8 cellular contexts compared by ENCODE assay signal in the genomic region with DNA sequence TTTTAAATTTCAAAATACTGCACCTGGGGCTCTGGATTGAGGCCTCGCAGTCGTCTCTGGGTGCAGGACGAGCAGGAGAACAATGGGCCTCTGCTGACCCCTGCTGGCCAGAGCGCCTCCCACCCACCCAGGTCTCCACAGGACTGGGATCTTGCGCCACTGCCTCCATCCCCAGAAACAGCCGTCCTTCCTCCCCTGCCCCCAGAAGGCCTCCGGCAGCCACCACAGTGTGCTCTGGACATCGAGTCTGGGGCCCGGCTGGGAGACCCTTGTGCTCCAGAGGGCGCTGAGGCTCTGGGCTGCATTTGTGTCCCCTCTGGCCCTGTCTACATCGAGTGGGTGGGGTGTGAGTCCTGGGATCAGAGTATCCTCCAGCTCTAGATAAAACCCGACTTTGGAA. TPM values are rescaled to one million over a fixed set of nuclear protein-coding genes. Genes with fewer than 3 reads are reported as not detected.
DNase-seq lines count a peak whose midpoint lies in the region; ATAC-seq, FAIRE-seq and TF ChIP-seq lines count a peak whose summit lies in the region.

No MANE protein-coding gene starts in this region.

- H3K56ac ChIP-seq in H1 (replicated peaks; ENCODE audit: insufficient read length, low read depth, low read length), result no peak overlapping the region

- no peak overlapping the region for H2AK5ac ChIP-seq in H1 (ENCODE audit: low read depth, low read length)

- no peaks in the 10 kb centered on the region for H4K20me1 ChIP-seq in H1 (replicated peaks in 1 of 2; ENCODE audit: control insufficient read depth in 1 of 2, insufficient read depth in 2 of 2, low read length in 2 of 2)

- H2BK20ac ChIP-seq in H1 (ENCODE audit: low read length), result no peak overlapping the region

- peak; percentile 79 for TF ChIP-seq CTCF in CD8-positive, alpha-beta T cell (IDR thresholded peaks at IDR 0.05)
- TF ChIP-seq CTCF in H1 (IDR thresholded peaks at IDR 0.05; ENCODE audit: control extremely low read depth in 1 of 3, insufficient read depth in 1 of 3, low read depth in 1 of 3, low read length in 3 of 3) (peak; percentile 81 to 93 (median 86)), mesothelial cell of epicardium (IDR thresholded peaks at IDR 0.05; ENCODE audit: unreplicated experiment) (peak; percentile 83)

- no peak overlapping the region for H3K27ac ChIP-seq in CD8-positive, alpha-beta T cell (ENCODE audit: low read depth, low read length)
- H3K27ac ChIP-seq in H1 (ENCODE audit: low read depth, low read length), result no peak overlapping the region

- H3K79me1 ChIP-seq in H1 (ENCODE audit: low read depth, low read length), result no peaks in the 10 kb centered on the region

- no peak for FAIRE-seq in H1 (lab: Jason Lieb, UNC)

- H3K36me3 ChIP-seq in CD8-positive, alpha-beta T cell (ENCODE audit: insufficient read depth, low read length), result no peaks in the 10 kb centered on the region
- H3K36me3 ChIP-seq in H1 (ENCODE audit: control insufficient read depth in 2 of 4, insufficient read depth in 4 of 4, low read length in 3 of 4), result no peaks in the 10 kb centered on the region

- WGBS in H1 (ENCODE audit: extremely low coverage in 1 of 2, insufficient coverage in 1 of 2, insufficient read length in 1 of 2, insufficient replicate concordance in 2 of 2, low coverage in 1 of 2, low lambda C conversion rate in 2 of 2, missing lambda C conversion rate in 1 of 2), 2 experiments, result 32% methylated on average over 12 of the region's 12 CpGs; no CpG with 5 or more reads in 1 of the 2 experiments

- TF ChIP-seq EP300 in H1 (IDR thresholded peaks at IDR 0.05; ENCODE audit: borderline replicate concordance in 1 of 2, low read depth in 2 of 2, low read length in 2 of 2), result no peak

- H3K9ac ChIP-seq in H1 (replicated peaks in 1 of 4; ENCODE audit: extremely low read depth in 1 of 4, low read depth in 3 of 4, low read length in 3 of 4), result no peak overlapping the region

- no peak overlapping the region for H2BK12ac ChIP-seq in H1 (ENCODE audit: low read depth, low read length)

- peak; percentile 87 to 90 for TF ChIP-seq RAD21 in H1 (IDR thresholded peaks at IDR 0.05 in 1 of 2, conservative IDR thresholded peaks at IDR 0.05 in 1 of 2; ENCODE audit: low read depth in 2 of 2, low read length in 2 of 2)

- no peak overlapping the region for H2BK5ac ChIP-seq in H1 (ENCODE audit: low read depth, low read length)

- H3K4me3 ChIP-seq in CD8-positive, alpha-beta T cell (ENCODE audit: low read depth, low read length), result no peak overlapping the region
- H3K4me3 ChIP-seq in H1 (ENCODE audit: extremely low read depth in 1 of 4, insufficient read depth in 2 of 4, low read depth in 3 of 4, low read length in 4 of 4), result no peak overlapping the region

- no peak overlapping the region for H3K4me3 Mint-ChIP-seq in CD8-positive, alpha-beta T cell
- no peak overlapping the region for H3K4me3 Mint-ChIP-seq in mesothelial cell of epicardium

- DNase-seq in CD8-positive, alpha-beta T cell, result peak; percentile 65 to 90 (median 76)
- DNase-seq in HEK293T (ENCODE audit: extremely low spot score), result peak; percentile 94
- DNase-seq in NCI-H82 treated with DMSO at 0.1 percent for 48 hours (lab: John Stamatoyannopoulos, UW; ENCODE audit: unreplicated experiment), result peak; percentile 28
- DNase-seq in activated CD8-positive, alpha-beta memory T cell treated with anti-CD3 and anti-CD28 coated beads for 4 hours (ENCODE audit: low read depth in 2 of 2), result peak; percentile 60 to 61
- peak; percentile 66 to 97 for DNase-seq in H1 (ENCODE audit: low read depth in 1 of 2, low spot score in 2 of 2)
- DNase-seq in mesothelial cell of epicardium (ENCODE audit: low spot score in 2 of 2, unreplicated experiment in 2 of 2), result peak; percentile 71 to 92
- peak; percentile 65 to 68 for DNase-seq in stimulated activated CD8-positive, alpha-beta memory T cell treated with anti-CD3 and anti-CD28 coated beads, Interleukin-2, amount 100 ng/mL, for 1 hour (ENCODE audit: low read depth in 2 of 2)

- no peaks in the 10 kb centered on the region for H3K9me3 ChIP-seq in CD8-positive, alpha-beta T cell (ENCODE audit: low read length)
- no peaks in the 10 kb centered on the region for H3K9me3 ChIP-seq in H1 (ENCODE audit: insufficient read depth in 2 of 2, low read depth in 1 of 2, low read length in 1 of 2)

- H4K5ac ChIP-seq in H1 (ENCODE audit: insufficient read length, low read depth, low read length), result no peak overlapping the region

- H4K91ac ChIP-seq in H1 (replicated peaks; ENCODE audit: insufficient read length, low read length), result no peak overlapping the region

- H3K27me3 ChIP-seq in CD8-positive, alpha-beta T cell (ENCODE audit: insufficient read depth, low read length), result no peaks in the 10 kb centered on the region
- no peaks in the 10 kb centered on the region for H3K27me3 ChIP-seq in H1 (replicated peaks in 1 of 4; ENCODE audit: control insufficient read depth in 3 of 4, extremely low read depth in 1 of 4, insufficient read depth in 3 of 4, low read length in 3 of 4)

- no peaks in the 10 kb centered on the region for H3K27me3 Mint-ChIP-seq in CD8-positive, alpha-beta T cell (ENCODE audit: low read depth)
- H3K27me3 Mint-ChIP-seq in mesothelial cell of epicardium (ENCODE audit: low read depth), result no peaks in the 10 kb centered on the region

- no peaks in the 10 kb centered on the region; the same call in 1 of the 2 replicates for H3K23me2 ChIP-seq in H1 (ENCODE audit: low read depth, low read length)

- H3K23ac ChIP-seq in H1 (ENCODE audit: insufficient read length), result no peak overlapping the region

- intact Hi-C loops in CD8-positive, alpha-beta T cell (cut with DNase I, micrococcal nuclease), result loop anchor here (1.0 to 5.0 kb wide), 7 partner anchors 46 to 331 kb away; a partner anchor contains a TSS

- no peak overlapping the region; the same call in 1 of the 2 replicates for H3K18ac ChIP-seq in H1 (ENCODE audit: extremely low read depth, low read length)

- H3K36me3 Mint-ChIP-seq in CD8-positive, alpha-beta T cell, result no peaks in the 10 kb centered on the region
- no peaks in the 10 kb centered on the region for H3K36me3 Mint-ChIP-seq in mesothelial cell of epicardium

- no peak overlapping the region for H3K4me2 ChIP-seq in H1 (ENCODE audit: insufficient read depth in 1 of 2, low read depth in 2 of 2, low read length in 2 of 2)

- no peak overlapping the region for H3K4ac ChIP-seq in H1 (replicated peaks; ENCODE audit: insufficient read length, low read depth, low read length)

- no peak overlapping the region for H2BK15ac ChIP-seq in H1 (ENCODE audit: low read length)

- CTCF ChIA-PET in CD8-positive, alpha-beta T cell (lab: Charles Lee), result interaction anchor here (0.6 to 7.9 kb wide), 42 partner anchors 8 to 334 kb away, joined by 3 to 177 read pairs (median 5); a partner anchor contains a TSS
- CTCF ChIA-PET in HEK293T (lab: Yijun Ruan, JAX) (interaction anchor here (0.6 to 5.7 kb wide), 18 partner anchors 8 to 785 kb away, joined by 3 to 58 read pairs (median 4); a partner anchor contains a TSS), H1 (lab: Charles Lee; ENCODE audit: partially characterized antibody) (interaction anchor here (0.6 to 16.2 kb wide), 45 partner anchors 11 to 570 kb away, joined by 3 to 285 read pairs (median 6); a partner anchor contains a TSS)

- no peaks in the 10 kb centered on the region for H3K9me3 Mint-ChIP-seq in CD8-positive, alpha-beta T cell
- H3K9me3 Mint-ChIP-seq in mesothelial cell of epicardium, result no peaks in the 10 kb centered on the region

- peak overlapping the region; percentile 84; the same call in 1 of the 2 replicates for H4K8ac ChIP-seq in H1 (ENCODE audit: extremely low read depth, insufficient read depth, low read length)

- H3K4me1 ChIP-seq in CD8-positive, alpha-beta T cell (ENCODE audit: insufficient read depth, low read length), result no peaks in the 10 kb centered on the region
- peaks cover 0 to 8% (median 5%) of the 10 kb centered on the region in 4 experiments; a peak in 6 of 7 replicates for H3K4me1 ChIP-seq in H1 (replicated peaks in 1 of 4; ENCODE audit: control insufficient read depth in 3 of 4, insufficient read depth in 4 of 4, low read length in 3 of 4)

- H3K27ac Mint-ChIP-seq in CD8-positive, alpha-beta T cell, result no peak overlapping the region
- no peak overlapping the region for H3K27ac Mint-ChIP-seq in mesothelial cell of epicardium

- H2BK120ac ChIP-seq in H1 (replicated peaks; ENCODE audit: low read depth, low read length), result no peak overlapping the region

- no peak for TF ChIP-seq POLR2A in H1 (IDR thresholded peaks at IDR 0.05; ENCODE audit: control extremely low read depth in 1 of 2, low read depth in 2 of 2, low read length in 2 of 2)

- peak; percentile 96 for ATAC-seq in CD8-positive, alpha-beta T cell
- ATAC-seq in HG03108 (IDR thresholded peaks at IDR 0.05; ENCODE audit: unreplicated experiment), result no peak

- peaks cover 1% of the 10 kb centered on the region for H3K4me1 Mint-ChIP-seq in CD8-positive, alpha-beta T cell (ENCODE audit: low read depth)
- H3K4me1 Mint-ChIP-seq in mesothelial cell of epicardium, result peaks cover 2% of the 10 kb centered on the region

- H3K79me2 ChIP-seq in H1 (ENCODE audit: control insufficient read depth in 1 of 2, insufficient read depth in 2 of 2, low read length in 2 of 2), result no peaks in the 10 kb centered on the region

- H2AFZ ChIP-seq in H1 (ENCODE audit: low read length), result peak overlapping the region; percentile 72; the same call in 1 of the 2 replicates

- POLR2A ChIA-PET in CD8-positive, alpha-beta T cell (lab: Charles Lee), result interaction anchor here (0.6 to 0.9 kb wide), 3 partner anchors 91 to 248 kb away, joined by 3 to 4 read pairs (median 3); no protein-coding TSS in a partner anchor
- POLR2A ChIA-PET in HEK293T (lab: Yijun Ruan, JAX) (interaction anchor here (1.6 kb wide), 1 partner anchor 63 kb away, joined by 3 read pairs; no protein-coding TSS in a partner anchor), H1 (lab: Charles Lee; ENCODE audit: partially characterized antibody) (interaction anchor here (0.6 kb wide), 1 partner anchor 177 kb away, joined by 3 read pairs; no protein-coding TSS in a partner anchor)

- H3K14ac ChIP-seq in H1 (ENCODE audit: insufficient read length), result no peak overlapping the region

RNA-seq across cellular contexts. Expression of a gene that starts 6.7 kb away (rescaled TPM):
- under 1 TPM in 1 of 2 experiments, not detected in 1; 0.14 TPM for total RNA-seq in CD8-positive, alpha-beta T cell
- 6.1 and 7.1 TPM in 2 replicates for total RNA-seq in H1 (2021; fragmentation: NEBNext Ultra II Directional; extraction: Animal tissue kit (Norgen Biotek cat#: 25700))
- polyA plus RNA-seq in H1 (2011; rRNA removed), result 5.4 and 11.9 TPM in 2 replicates
- 4.9 TPM for polyA plus RNA-seq in H1 (2011; cell fraction: cytosol; rRNA removed)
- 14.8 TPM for polyA plus RNA-seq in H1 (2011; cell fraction: nucleus; rRNA removed)
- polyA plus RNA-seq in H1 (2012, experiment 1 of 2), result 1.7 to 5.5 TPM (median 3.9 TPM) in 4 replicates
- polyA plus RNA-seq in H1 (2012, experiment 2 of 2), result 2.2 TPM
- polyA plus RNA-seq in H1 (2013, experiment 1 of 2), result 1.9 TPM
- 2.1 TPM for polyA plus RNA-seq in H1 (2013, experiment 2 of 2)
- polyA minus RNA-seq in H1 (2011; rRNA and poly(A)+ RNA removed), result 8.7 and 9.3 TPM in 2 replicates
- 4.8 TPM for polyA minus RNA-seq in H1 (2011; cell fraction: cytosol; rRNA and poly(A)+ RNA removed)
- polyA minus RNA-seq in H1 (2011; cell fraction: nucleus; rRNA and poly(A)+ RNA removed), result 11.9 TPM
- 0.57 to 1.2 TPM (median 0.73 TPM) in 3 replicates for total RNA-seq in mesothelial cell of epicardium

RNA-seq across cellular contexts. Expression of a gene that starts 23.3 kb away (rescaled TPM):
- total RNA-seq in CD8-positive, alpha-beta T cell, result 10 to 100 TPM; 48.9 to 52.1 TPM
- total RNA-seq in H1 (2021; fragmentation: NEBNext Ultra II Directional; extraction: Animal tissue kit (Norgen Biotek cat#: 25700)), result 2.5 and 3.6 TPM in 2 replicates
- 5.1 and 6.2 TPM in 2 replicates for polyA plus RNA-seq in H1 (2011; rRNA removed)
- 7.2 TPM for polyA plus RNA-seq in H1 (2011; cell fraction: cytosol; rRNA removed)
- 12.6 TPM for polyA plus RNA-seq in H1 (2011; cell fraction: nucleus; rRNA removed)
- polyA plus RNA-seq in H1 (2012, experiment 1 of 2), result 6.0 to 8.0 TPM (median 6.6 TPM) in 4 replicates
- polyA plus RNA-seq in H1 (2012, experiment 2 of 2), result 0.89 TPM
- polyA plus RNA-seq in H1 (2013, experiment 1 of 2), result 0.83 TPM
- 0.61 TPM for polyA plus RNA-seq in H1 (2013, experiment 2 of 2)
- 6.7 and 6.9 TPM in 2 replicates for polyA minus RNA-seq in H1 (2011; rRNA and poly(A)+ RNA removed)
- 4.8 TPM for polyA minus RNA-seq in H1 (2011; cell fraction: cytosol; rRNA and poly(A)+ RNA removed)
- polyA minus RNA-seq in H1 (2011; cell fraction: nucleus; rRNA and poly(A)+ RNA removed), result 10.0 TPM
- 0.13 to 0.18 TPM in 2 of 3 replicates, not detected in the other for total RNA-seq in mesothelial cell of epicardium

RNA-seq across cellular contexts. Expression of a gene that starts 58.4 kb away (rescaled TPM):
- total RNA-seq in CD8-positive, alpha-beta T cell, result 10 to 100 TPM; 18.4 to 21.2 TPM
- 44.2 and 44.7 TPM in 2 replicates for total RNA-seq in H1 (2021; fragmentation: NEBNext Ultra II Directional; extraction: Animal tissue kit (Norgen Biotek cat#: 25700))
- 42.3 and 77.7 TPM in 2 replicates for polyA plus RNA-seq in H1 (2011; rRNA removed)
- polyA plus RNA-seq in H1 (2011; cell fraction: cytosol; rRNA removed), result 82.0 TPM
- 37.9 TPM for polyA plus RNA-seq in H1 (2011; cell fraction: nucleus; rRNA removed)
- polyA plus RNA-seq in H1 (2012, experiment 1 of 2), result 58.8 to 64.1 TPM (median 60.1 TPM) in 4 replicates
- 23.9 TPM for polyA plus RNA-seq in H1 (2012, experiment 2 of 2)
- polyA plus RNA-seq in H1 (2013, experiment 1 of 2), result 39.0 TPM
- polyA plus RNA-seq in H1 (2013, experiment 2 of 2), result 37.6 TPM
- 58.5 and 78.2 TPM in 2 replicates for polyA minus RNA-seq in H1 (2011; rRNA and poly(A)+ RNA removed)
- 44.5 TPM for polyA minus RNA-seq in H1 (2011; cell fraction: cytosol; rRNA and poly(A)+ RNA removed)
- polyA minus RNA-seq in H1 (2011; cell fraction: nucleus; rRNA and poly(A)+ RNA removed), result 22.7 TPM
- 51.2 to 55.1 TPM (median 54.8 TPM) in 3 replicates for total RNA-seq in mesothelial cell of epicardium

Comparison
In these comparisons a context has a peak if more than half of its experiments do, and no peak if none do; other contexts are left out.
1. DNase-seq: peak in every context shown above with its lines; median percentile 94 in HEK293T; 82 in H1; 82 in mesothelial cell of epicardium; 76 in CD8-positive, alpha-beta T cell; 66 in stimulated activated CD8-positive, alpha-beta memory T cell treated with anti-CD3 and anti-CD28 coated beads, Interleukin-2, amount 100 ng/mL, for 1 hour; 60 in activated CD8-positive, alpha-beta memory T cell treated with anti-CD3 and anti-CD28 coated beads for 4 hours; 28 in NCI-H82 treated with DMSO at 0.1 percent for 48 hours.
2. RNA of a gene that starts 23.3 kb away (total RNA-seq): 48.9 to 52.1 TPM in CD8-positive, alpha-beta T cell; 2.5 to 3.6 TPM in H1 and 0.13 to 0.18 TPM in mesothelial cell of epicardium; every median in the first group is over 10 times any median in the second.
3. Peak in every context shown above with its lines, with median percentiles within 50 percentile points of each other: CTCF ChIP-seq.